ENCODE assay signal across 26 cellular contexts in the genomic region with DNA sequence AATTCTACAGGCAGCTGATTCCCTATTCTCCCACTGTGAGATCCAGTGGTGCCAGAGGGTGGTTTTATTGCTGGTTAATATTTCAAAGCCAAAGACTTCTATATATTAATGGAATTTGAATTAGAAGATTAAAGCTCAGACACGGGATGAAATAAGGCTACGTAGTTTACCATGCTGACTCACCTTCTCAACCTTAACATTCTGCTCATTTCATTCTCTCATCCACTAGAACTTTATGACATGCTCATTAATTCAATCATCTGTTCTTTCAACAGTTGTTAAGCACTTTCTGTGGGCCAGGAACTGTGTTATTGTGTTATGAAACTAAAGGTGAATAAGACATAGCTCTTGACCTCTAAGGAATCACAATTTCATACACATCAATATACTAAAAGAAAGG.
"Had no signal": no experiment of that assay in that cellular context is flagged by ENCODE, and none has a peak within 500 bp of the region (broad histone marks: within the 10 kb centered on the region; RNA-seq: fewer than 3 reads in every experiment).

No MANE protein-coding gene starts in this region.

- DNase-seq: activated CD4-positive, alpha-beta memory T cell treated with anti-CD3 and anti-CD28 coated beads, Interleukin-2, amount 10 ng/mL, durations not matched to agents 7 days and 5 days; activated CD4-positive, alpha-beta T cell treated with anti-CD3 and anti-CD28 coated beads for 36 hours; activated CD4-positive, alpha-beta T cell treated with anti-CD3 and anti-CD28 coated beads, Interleukin-2, amount 10 ng/mL, durations not matched to agents 24 days and 14 days; activated CD4-positive, CD25-positive, alpha-beta regulatory T cell; activated CD4-positive, CD25-positive, alpha-beta regulatory T cell treated with anti-CD3 and anti-CD28 coated beads, Interleukin-2, amount 50 U/mL, for 72 hours; activated CD8-positive, alpha-beta memory T cell treated with anti-CD3 and anti-CD28 coated beads, Interleukin-2, amount 50 U/mL, for 48 hours; activated gamma-delta T cell treated with Interleukin-2 at 50 U/mL for 16 hours; activated naive CD4-positive, alpha-beta T cell treated with anti-CD3 and anti-CD28 coated beads, Interleukin-2, amount 50 U/mL, for 16 hours; activated naive CD4-positive, alpha-beta T cell treated with Interleukin-2 at 50 U/mL for 16 hours; activated T-cell treated with anti-CD3 and anti-CD28 coated beads for 4 hours; activated T-cell treated with anti-CD3 and anti-CD28 coated beads, Interleukin-2, amount 50 U/mL, for 24 hours; activated T-cell treated with anti-CD3 and anti-CD28 coated beads, Interleukin-2, amount 50 U/mL, for 72 hours; amniotic stem cell; anterior cingulate cortex; caudate nucleus; cortex of kidney; dermis blood vessel endothelial cell; effector CD4-positive, alpha-beta T cell; effector memory CD8-positive, alpha-beta T cell; esophagus squamous epithelium; foreskin melanocyte; head of caudate nucleus; T-helper 2 cell had no signal

- ATAC-seq: activated CD4-positive, alpha-beta T cell treated with anti-CD3 and anti-CD28 coated beads for 36 hours; activated T-cell treated with anti-CD3 and anti-CD28 coated beads, Interleukin-2, amount 50 U/mL, for 72 hours; effector memory CD8-positive, alpha-beta T cell; gastroesophageal sphincter had no signal

- FAIRE-seq: astrocyte, colon had no signal
